Comparison of ENCODE assay signal across 9 cellular contexts in the genomic region with DNA sequence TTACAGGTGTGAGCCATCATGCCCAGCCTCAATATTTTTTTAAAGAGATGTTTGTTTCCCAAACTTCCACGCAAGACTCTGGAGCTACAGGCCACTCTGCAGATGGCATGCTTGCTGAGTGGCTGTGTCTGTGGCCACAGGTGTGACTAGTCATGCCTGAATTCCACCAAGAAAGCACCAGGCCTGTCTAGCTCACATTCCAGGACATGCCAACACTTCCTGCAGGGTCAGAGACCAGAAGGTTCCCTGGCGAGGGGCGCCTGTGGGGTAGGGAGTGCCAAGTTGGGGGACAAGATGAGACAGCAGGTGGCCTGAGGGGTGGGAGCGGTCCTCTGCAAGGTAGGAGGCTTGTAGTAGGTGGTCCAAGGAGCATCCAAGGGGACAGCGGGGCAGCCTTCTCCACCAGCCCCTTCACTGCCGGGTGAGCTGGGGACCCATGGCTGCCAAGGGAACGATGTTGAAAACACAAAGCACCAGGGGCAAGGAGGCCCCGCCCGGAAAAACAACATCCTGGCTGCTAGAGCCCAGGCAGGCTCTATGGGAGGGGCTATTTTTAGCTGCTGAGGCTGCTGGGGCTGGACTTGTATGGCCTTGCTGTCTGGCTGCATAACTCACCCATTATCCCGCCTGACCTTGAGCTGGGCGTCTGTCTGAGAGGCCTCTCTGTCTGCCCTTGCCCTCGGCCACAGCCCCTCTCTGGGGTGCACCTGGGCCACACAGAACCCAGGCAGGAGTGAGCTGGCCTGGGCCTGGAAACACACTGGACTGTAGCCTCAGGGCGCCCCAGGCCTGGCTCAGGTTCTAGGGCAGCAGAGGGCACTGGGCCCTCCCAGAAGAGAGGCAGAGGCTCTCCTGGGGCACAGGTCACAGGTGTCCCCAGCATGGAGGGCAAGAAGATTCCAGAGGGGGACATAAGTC. TPM values are rescaled to one million over a fixed set of nuclear protein-coding genes. Genes with fewer than 3 reads are reported as not detected.
DNase-seq lines count a peak whose midpoint lies in the region; ATAC-seq and TF ChIP-seq lines count a peak whose summit lies in the region.
"Had no signal": no experiment of that assay in that cellular context is flagged by ENCODE, and none has a peak within 500 bp of the region (broad histone marks: within the 10 kb centered on the region; RNA-seq: fewer than 3 reads in every experiment).

No MANE protein-coding gene starts in this region.

- H3K27me3 Mint-ChIP-seq in activated CD8-positive, alpha-beta T cell treated with anti-CD3 and anti-CD28 coated beads for 36 hours, result no peaks in the 10 kb centered on the region
- H3K27me3 Mint-ChIP-seq: activated naive CD4-positive, alpha-beta T cell treated with anti-CD3 and anti-CD28 coated beads, Interleukin-2, amount 50 U/mL, for 24 hours had no signal

- H2BK15ac ChIP-seq in IMR-90 (ENCODE audit: low read depth, low read length), result peak overlapping the region; percentile 66; the same call in 1 of the 3 replicates

- no peaks in the 10 kb centered on the region for H3K79me2 ChIP-seq in trophoblast cell (ENCODE audit: control insufficient read depth, insufficient read depth, low read length, poor library complexity)

- intact Hi-C loops in IMR-90 (cut with micrococcal nuclease), result loop anchor here (10.0 kb wide), 1 partner anchor 88 kb away; a partner anchor contains a TSS
- intact Hi-C loops in activated CD8-positive, alpha-beta T cell treated with anti-CD3 and anti-CD28 coated beads for 36 hours (cut with micrococcal nuclease), result no loop called here

- BruUV-seq in IMR-90 (replicated peaks; lab: Mats Ljungman, UMichigan), result no TSS peak

- H3K9ac ChIP-seq in IMR-90 (ENCODE audit: low read depth, low read length) (no peak overlapping the region), trophoblast cell (ENCODE audit: low read length) (no peak overlapping the region)

- no peak for TF ChIP-seq CTCF in AG09319 (IDR thresholded peaks at IDR 0.05; ENCODE audit: low read depth, low read length)
- no peak for TF ChIP-seq CTCF in IMR-90 (conservative IDR thresholded peaks at IDR 0.05; ENCODE audit: low read depth, low read length)
- TF ChIP-seq CTCF in activated CD8-positive, alpha-beta T cell treated with anti-CD3 and anti-CD28 coated beads for 36 hours (IDR thresholded peaks at IDR 0.05), result no peak
- TF ChIP-seq CTCF in fibroblast of the aortic adventitia (IDR thresholded peaks at IDR 0.05; ENCODE audit: insufficient read depth, low read length), result no peak

- H3K4me3 ChIP-seq in IMR-90 (ENCODE audit: insufficient read depth, low read depth, low read length), result no peak overlapping the region
- H3K4me3 ChIP-seq in fibroblast of the aortic adventitia (ENCODE audit: low read depth, low read length), result no peak overlapping the region
- no peak overlapping the region for H3K4me3 ChIP-seq in trophoblast cell (ENCODE audit: low read depth, low read length)

- H3K36me3 ChIP-seq in IMR-90 (ENCODE audit: control insufficient read depth, insufficient read depth, low read length), result peaks cover 6% of the 10 kb centered on the region; the same call in 1 of the 2 replicates
- H3K36me3 ChIP-seq in trophoblast cell (ENCODE audit: control insufficient read depth in 1 of 2, insufficient read depth in 2 of 2, low read length in 2 of 2), result no peaks in the 10 kb centered on the region

- no peaks in the 10 kb centered on the region for H3K9me3 Mint-ChIP-seq in activated CD8-positive, alpha-beta T cell treated with anti-CD3 and anti-CD28 coated beads for 36 hours
- H3K9me3 Mint-ChIP-seq: activated naive CD4-positive, alpha-beta T cell treated with anti-CD3 and anti-CD28 coated beads, Interleukin-2, amount 50 U/mL, for 24 hours had no signal

- H3K9me1 ChIP-seq in IMR-90 (ENCODE audit: insufficient read depth, low read length), result peaks cover 16% of the 10 kb centered on the region

- H3K27ac Mint-ChIP-seq in activated CD8-positive, alpha-beta T cell treated with anti-CD3 and anti-CD28 coated beads for 36 hours, result peak overlapping the region; percentile 75

- H3K18ac ChIP-seq in IMR-90 (ENCODE audit: low read depth, low read length) (peak overlapping the region; percentile 35; the same call in 1 of the 2 replicates), trophoblast cell (ENCODE audit: low read length) (no peak overlapping the region)

- no peak overlapping the region for H3K4me3 Mint-ChIP-seq in activated CD8-positive, alpha-beta T cell treated with anti-CD3 and anti-CD28 coated beads for 36 hours
- H3K4me3 Mint-ChIP-seq: activated naive CD4-positive, alpha-beta T cell treated with anti-CD3 and anti-CD28 coated beads, Interleukin-2, amount 50 U/mL, for 24 hours had no signal

- H3K79me1 ChIP-seq in IMR-90 (ENCODE audit: low read depth in 1 of 2, low read length in 2 of 2), result peaks cover 5 to 43% of the 10 kb centered on the region in 2 experiments; a peak in 3 of 4 replicates
- H3K79me1 ChIP-seq in trophoblast cell (ENCODE audit: low read length), result no peaks in the 10 kb centered on the region

- H4K8ac ChIP-seq in IMR-90 (ENCODE audit: low read depth in 2 of 2, low read length in 2 of 2), result peak overlapping the region; percentile 76 to 89; a peak in 3 of 4 replicates
- H4K8ac ChIP-seq in trophoblast cell (ENCODE audit: low read depth, low read length), result no peak overlapping the region

- no peak overlapping the region for H3K56ac ChIP-seq in IMR-90 (ENCODE audit: extremely low read depth, insufficient read depth, low read length)

- no peak overlapping the region for H4K12ac ChIP-seq in trophoblast cell (ENCODE audit: low read depth, low read length)

- H2BK5ac ChIP-seq in IMR-90 (ENCODE audit: low read depth, low read length, poor library complexity, severe bottlenecking), result peak overlapping the region; percentile 31
- no peak overlapping the region for H2BK5ac ChIP-seq in trophoblast cell (ENCODE audit: low read depth, low read length, poor library complexity)

- peaks cover 40% of the 10 kb centered on the region for H3K4me1 ChIP-seq in IMR-90 (ENCODE audit: control insufficient read depth, insufficient read depth, low read length)
- peaks cover 12 to 18% of the 10 kb centered on the region in 2 experiments for H3K4me1 ChIP-seq in trophoblast cell (ENCODE audit: control insufficient read depth in 1 of 2, insufficient read depth in 2 of 2, low read length in 2 of 2)

- H4K91ac ChIP-seq in IMR-90 (ENCODE audit: insufficient read depth, low read depth, low read length), result peak overlapping the region; percentile 69
- H4K91ac ChIP-seq in trophoblast cell (ENCODE audit: low read depth, low read length), result no peak overlapping the region

- in situ Hi-C loops in IMR-90 (cut with MboI; ENCODE audit: low sequenced_read_pairs), result no loop called here

- H2BK20ac ChIP-seq in IMR-90 (ENCODE audit: low read depth, low read length), result peak overlapping the region; percentile 60

- POLR2A ChIA-PET in IMR-90 (lab: Charles Lee; ENCODE audit: unreplicated experiment), result interaction anchor here (1.2 kb wide), 1 partner anchor 93 kb away, joined by 4 read pairs; a partner anchor contains a TSS
- POLR2A ChIA-PET in activated CD8-positive, alpha-beta T cell treated with anti-CD3 and anti-CD28 coated beads for 36 hours (lab: Charles Lee), result interaction anchor here (1.0 to 6.5 kb wide), 3 partner anchors 15 to 32 kb away, joined by 4 to 72 read pairs (median 5); a partner anchor contains a TSS

- TF ChIP-seq RAD21 in IMR-90 (IDR thresholded peaks at IDR 0.05; ENCODE audit: low read length), result no peak

- CTCF ChIA-PET in IMR-90 (lab: Yijun Ruan, JAX), result interaction anchor here (1.0 kb wide), 1 partner anchor 11 kb away, joined by 3 read pairs; no protein-coding TSS in a partner anchor
- CTCF ChIA-PET in activated CD8-positive, alpha-beta T cell treated with anti-CD3 and anti-CD28 coated beads for 36 hours (lab: Charles Lee), result interaction anchor here (1.0 to 9.5 kb wide), 7 partner anchors 8 to 42 kb away, joined by 3 to 107 read pairs (median 3); a partner anchor contains a TSS

- peak overlapping the region; percentile 40 for H4K5ac ChIP-seq in IMR-90 (ENCODE audit: low read depth, low read length)

- peak overlapping the region; percentile 55 for H3K14ac ChIP-seq in IMR-90 (replicated peaks; ENCODE audit: low read depth, low read length)
- H3K14ac ChIP-seq in trophoblast cell (ENCODE audit: low read length), result no peak overlapping the region

- H3K23ac ChIP-seq in IMR-90 (ENCODE audit: low read depth, low read length) (peak overlapping the region; percentile 53; the same call in 1 of the 2 replicates), trophoblast cell (ENCODE audit: low read length) (no peak overlapping the region)

- WGBS in IMR-90 (ENCODE audit: extremely low coverage in 2 of 2, insufficient read length in 1 of 2), 2 experiments, result 0% methylated on average over 1 of the region's 13 CpGs; no CpG with 5 or more reads in 1 of the 2 experiments
- WGBS in trophoblast cell (ENCODE audit: extremely low coverage, insufficient coverage, insufficient read length), result no CpG with 5 or more reads among the region's 13 CpGs

- H4K20me1 ChIP-seq in IMR-90 (ENCODE audit: insufficient read depth, low read length), result peaks cover 10% of the 10 kb centered on the region; the same call in 1 of the 2 replicates

- H3K27ac ChIP-seq in IMR-90 (ENCODE audit: insufficient read depth, low read length), result peak overlapping the region; percentile 51
- H3K27ac ChIP-seq in trophoblast cell (ENCODE audit: low read depth, low read length), result no peak overlapping the region

- ATAC-seq in IMR-90 (ENCODE audit: low read depth), result peak; percentile 40
- ATAC-seq in activated CD8-positive, alpha-beta T cell treated with anti-CD3 and anti-CD28 coated beads for 36 hours, result peak; percentile 20

- no peak for TF ChIP-seq POLR2A in IMR-90 (IDR thresholded peaks at IDR 0.05; ENCODE audit: low read depth, low read length)

- DNase-seq in AG09319 (ENCODE audit: extremely low read depth, low read depth), result peak; percentile 59
- DNase-seq in IMR-90, result peak; percentile 63
- peak; percentile 66 for DNase-seq in activated CD8-positive, alpha-beta T cell treated with anti-CD3 and anti-CD28 coated beads for 36 hours
- peak; percentile 83 for DNase-seq in fibroblast of the aortic adventitia (ENCODE audit: low read depth)
- peak in 1 of 2 donors; percentile 32 for DNase-seq in trophoblast cell
- DNase-seq in NCI-H1694 treated with DMSO at 0.1 percent for 48 hours (lab: John Stamatoyannopoulos, UW), result no peak
- DNase-seq in NCI-H187 treated with DMSO at 0.1 percent for 48 hours (lab: John Stamatoyannopoulos, UW), result no peak
- no peak for DNase-seq in NCI-H526 treated with DMSO at 0.1 percent for 48 hours (lab: John Stamatoyannopoulos, UW)

- H2AFZ ChIP-seq in IMR-90 (replicated peaks; ENCODE audit: low read length, poor library complexity) (peak overlapping the region; percentile 87), trophoblast cell (ENCODE audit: insufficient read depth, low read length, poor library complexity) (no peak overlapping the region)

- H3K36me3 Mint-ChIP-seq in activated CD8-positive, alpha-beta T cell treated with anti-CD3 and anti-CD28 coated beads for 36 hours (ENCODE audit: low read depth), result peaks cover 3% of the 10 kb centered on the region
- H3K36me3 Mint-ChIP-seq: activated naive CD4-positive, alpha-beta T cell treated with anti-CD3 and anti-CD28 coated beads, Interleukin-2, amount 50 U/mL, for 24 hours had no signal

- H2BK12ac ChIP-seq in trophoblast cell (ENCODE audit: low read length), result no peak overlapping the region

- H2AK9ac ChIP-seq in IMR-90 (replicated peaks; ENCODE audit: low read depth, low read length, poor library complexity), result peak overlapping the region; percentile 84

- dilution Hi-C loops in IMR-90 (cut with HindIII; ENCODE audit: low sequenced_read_pairs, unreplicated experiment), result no loop called here

- H2AK5ac ChIP-seq in IMR-90 (ENCODE audit: low read depth, low read length) (peak overlapping the region; percentile 87; the same call in 1 of the 2 replicates), trophoblast cell (ENCODE audit: low read length) (no peak overlapping the region)

- H3K27me3 ChIP-seq in IMR-90 (ENCODE audit: control insufficient read depth, insufficient read depth, low read length), result no peaks in the 10 kb centered on the region
- H3K27me3 ChIP-seq in trophoblast cell (ENCODE audit: insufficient read depth, low read length), result peaks cover 9% of the 10 kb centered on the region

- H3K9me3 ChIP-seq in IMR-90 (ENCODE audit: control insufficient read depth, insufficient read depth, low read length), result no peaks in the 10 kb centered on the region
- H3K9me3 ChIP-seq in trophoblast cell (ENCODE audit: insufficient read depth, low read depth, low read length), result peaks cover 2% of the 10 kb centered on the region

- H2BK120ac ChIP-seq in IMR-90 (ENCODE audit: low read depth, low read length) (peak overlapping the region; percentile 85), trophoblast cell (ENCODE audit: insufficient read depth, low read length, poor library complexity) (no peak overlapping the region)

- H3K4ac ChIP-seq in IMR-90 (ENCODE audit: low read depth, low read length) (peak overlapping the region; percentile 89), trophoblast cell (ENCODE audit: low read depth, low read length) (no peak overlapping the region)

- peaks cover 25% of the 10 kb centered on the region for H3K4me1 Mint-ChIP-seq in activated CD8-positive, alpha-beta T cell treated with anti-CD3 and anti-CD28 coated beads for 36 hours (ENCODE audit: low read depth)

- peak overlapping the region; percentile 24; the same call in 1 of the 2 replicates for H3K4me2 ChIP-seq in IMR-90 (ENCODE audit: low read depth, low read length)
- H3K4me2 ChIP-seq in trophoblast cell (ENCODE audit: low read length), result peak overlapping the region; percentile 19

RNA-seq across cellular contexts. Expression of a gene that starts 5.7 kb away (rescaled TPM):
- total RNA-seq in IMR-90 (2012; rRNA removed) (1.4 TPM in 2 replicates), fibroblast of the aortic adventitia (ENCODE audit: low replicate concordance) (14.9 and 20.9 TPM in 2 replicates)
- polyA plus RNA-seq in IMR-90 (2012; rRNA removed), result 7.2 and 7.5 TPM in 2 replicates
- 5.0 and 7.5 TPM in 2 replicates for polyA plus RNA-seq in IMR-90 (2012; cell fraction: cytosol; rRNA removed)
- 9.3 and 15.7 TPM in 2 replicates for polyA plus RNA-seq in IMR-90 (2012; cell fraction: nucleus; rRNA removed; ENCODE audit: low replicate concordance)
- 10 to 100 TPM; 16.6 to 16.8 TPM for total RNA-seq in activated CD8-positive, alpha-beta T cell treated with anti-CD3 and anti-CD28 coated beads for 36 hours
- polyA plus RNA-seq in trophoblast cell (2013), result 1.0 and 1.4 TPM in 2 replicates

RNA-seq across cellular contexts. Expression of a gene that starts 17.6 kb away (rescaled TPM):
- total RNA-seq in IMR-90 (2012; rRNA removed) (7.8 and 9.0 TPM in 2 replicates), fibroblast of the aortic adventitia (ENCODE audit: low replicate concordance) (23.3 and 24.1 TPM in 2 replicates)
- polyA plus RNA-seq in IMR-90 (2012; rRNA removed), result 35.5 and 36.7 TPM in 2 replicates
- 28.5 and 41.3 TPM in 2 replicates for polyA plus RNA-seq in IMR-90 (2012; cell fraction: cytosol; rRNA removed)
- polyA plus RNA-seq in IMR-90 (2012; cell fraction: nucleus; rRNA removed; ENCODE audit: low replicate concordance), result 54.3 and 84.4 TPM in 2 replicates
- total RNA-seq in activated CD8-positive, alpha-beta T cell treated with anti-CD3 and anti-CD28 coated beads for 36 hours, result 10 to 100 TPM; 54.4 to 58.5 TPM
- polyA plus RNA-seq in trophoblast cell (2013), result 131 and 133 TPM in 2 replicates

RNA-seq across cellular contexts. Expression of a gene that starts 24.1 kb away (rescaled TPM):
- total RNA-seq in IMR-90 (2012; rRNA removed) (7.9 and 8.1 TPM in 2 replicates), fibroblast of the aortic adventitia (ENCODE audit: low replicate concordance) (7.7 and 11.4 TPM in 2 replicates)
- 10.6 and 10.8 TPM in 2 replicates for polyA plus RNA-seq in IMR-90 (2012; rRNA removed)
- 5.7 and 8.8 TPM in 2 replicates for polyA plus RNA-seq in IMR-90 (2012; cell fraction: cytosol; rRNA removed)
- polyA plus RNA-seq in IMR-90 (2012; cell fraction: nucleus; rRNA removed; ENCODE audit: low replicate concordance), result 17.0 and 21.9 TPM in 2 replicates
- total RNA-seq in activated CD8-positive, alpha-beta T cell treated with anti-CD3 and anti-CD28 coated beads for 36 hours, result 10 to 100 TPM; 37.1 to 42.2 TPM
- polyA plus RNA-seq in trophoblast cell (2013), result 7.5 and 7.7 TPM in 2 replicates

RNA-seq across cellular contexts. Expression of a gene that starts 28.5 kb away (rescaled TPM):
- under 0.01 TPM in 1 of 2 replicates, not detected in the other for total RNA-seq in IMR-90 (2012; rRNA removed)
- 0.31 and 0.52 TPM in 2 replicates for polyA plus RNA-seq in IMR-90 (2012; rRNA removed)
- 0.14 and 1.0 TPM in 2 replicates for polyA plus RNA-seq in IMR-90 (2012; cell fraction: cytosol; rRNA removed)
- 2.1 and 4.2 TPM in 2 replicates for polyA plus RNA-seq in IMR-90 (2012; cell fraction: nucleus; rRNA removed; ENCODE audit: low replicate concordance)
- 100 to 1,000 TPM; 136 to 144 TPM for total RNA-seq in activated CD8-positive, alpha-beta T cell treated with anti-CD3 and anti-CD28 coated beads for 36 hours
- total RNA-seq in fibroblast of the aortic adventitia (ENCODE audit: low replicate concordance), result 0.54 and 2.3 TPM in 2 replicates
- polyA plus RNA-seq in trophoblast cell (2013), result 4.4 and 4.9 TPM in 2 replicates

RNA-seq across cellular contexts. Expression of a gene that starts 32.0 kb away (rescaled TPM):
- total RNA-seq in IMR-90 (2012; rRNA removed) (13.3 and 15.3 TPM in 2 replicates), fibroblast of the aortic adventitia (ENCODE audit: low replicate concordance) (27.0 and 39.2 TPM in 2 replicates)
- polyA plus RNA-seq in IMR-90 (2012; rRNA removed), result 42.5 and 55.5 TPM in 2 replicates
- polyA plus RNA-seq in IMR-90 (2012; cell fraction: cytosol; rRNA removed), result 44.8 and 51.3 TPM in 2 replicates
- polyA plus RNA-seq in IMR-90 (2012; cell fraction: nucleus; rRNA removed; ENCODE audit: low replicate concordance), result 108 and 241 TPM in 2 replicates
- 100 to 1,000 TPM; 117 to 126 TPM for total RNA-seq in activated CD8-positive, alpha-beta T cell treated with anti-CD3 and anti-CD28 coated beads for 36 hours
- 45.9 and 48.7 TPM in 2 replicates for polyA plus RNA-seq in trophoblast cell (2013)

Comparison
In these comparisons a context has a peak if more than half of its experiments do, and no peak if none do; other contexts are left out.
1. DNase-seq: peak in AG09319 (single experiment), IMR-90 (single experiment), activated CD8-positive, alpha-beta T cell treated with anti-CD3 and anti-CD28 coated beads for 36 hours (single experiment) and fibroblast of the aortic adventitia (single experiment); none in NCI-H1694 treated with DMSO at 0.1 percent for 48 hours (single experiment), NCI-H187 treated with DMSO at 0.1 percent for 48 hours (single experiment) and NCI-H526 treated with DMSO at 0.1 percent for 48 hours (single experiment).